15 cellular contexts compared by ENCODE assay signal in genomic region chr18:21912339-21913239, GRCh38.
A peak's percentile ranks its signal among the peaks of the same experiment; 100 is the strongest.
DNase-seq lines count a peak whose midpoint lies in the region; TF ChIP-seq lines count a peak whose summit lies in the region.
"Had no signal": no experiment of that assay in that cellular context is flagged by ENCODE, and none has a peak within 500 bp of the region (broad histone marks: within the 10 kb centered on the region; RNA-seq: fewer than 3 reads in every experiment).

No MANE protein-coding gene starts in this region.

- no peak overlapping the region for H3K27ac ChIP-seq in neuronal stem cell (replicated peaks; ENCODE audit: low read length)
- H3K27ac ChIP-seq: neutrophil, sigmoid colon, suprapubic skin had no signal

- no peak overlapping the region for H3K23ac ChIP-seq in neuronal stem cell (ENCODE audit: low read depth, low read length, poor library complexity)

- no peak overlapping the region for H2AFZ ChIP-seq in neuronal stem cell (ENCODE audit: low read length)

- no peaks in the 10 kb centered on the region for H3K36me3 ChIP-seq in neuronal stem cell (replicated peaks in 1 of 2; ENCODE audit: control insufficient read depth in 2 of 2, insufficient read depth in 2 of 2, low read length in 2 of 2)
- H3K36me3 ChIP-seq in MG63: no peaks in the 10 kb centered on the region
- H3K36me3 ChIP-seq: neutrophil, sigmoid colon, suprapubic skin had no signal

- no peak overlapping the region for H4K91ac ChIP-seq in neuronal stem cell (ENCODE audit: low read depth, low read length, poor library complexity)

- H3K9ac ChIP-seq in neuronal stem cell (ENCODE audit: low read depth, low read length, poor library complexity): peak overlapping the region; percentile 30

- no peaks in the 10 kb centered on the region for H3K79me1 ChIP-seq in neuronal stem cell (ENCODE audit: low read depth, low read length)

- H3K4ac ChIP-seq in neuronal stem cell (ENCODE audit: low read length): no peak overlapping the region

- TF ChIP-seq CTCF in GM10266 (IDR thresholded peaks at IDR 0.05; ENCODE audit: control insufficient read depth, insufficient read depth, low read depth, missing control alignments): peak; percentile 23

- H3K18ac ChIP-seq in neuronal stem cell (ENCODE audit: low read length): no peak overlapping the region

- no peak overlapping the region for H2AK5ac ChIP-seq in neuronal stem cell (ENCODE audit: low read depth, low read length)

- WGBS in neuronal stem cell (ENCODE audit: extremely low coverage in 2 of 2, insufficient read length in 2 of 2, insufficient replicate concordance in 1 of 2), 2 donors: no CpG with 5 or more reads among the region's 5 CpGs

- H2BK12ac ChIP-seq in neuronal stem cell (ENCODE audit: low read length): no peak overlapping the region

- H2BK15ac ChIP-seq in neuronal stem cell (ENCODE audit: low read length): no peak overlapping the region

- no peak overlapping the region for H4K8ac ChIP-seq in neuronal stem cell (ENCODE audit: low read depth, low read length)

- H3K9me3 ChIP-seq in neuronal stem cell (replicated peaks in 1 of 2; ENCODE audit: control insufficient read depth in 2 of 2, insufficient read depth in 1 of 2, low read depth in 1 of 2, low read length in 2 of 2): no peaks in the 10 kb centered on the region
- H3K9me3 ChIP-seq in MG63: no peaks in the 10 kb centered on the region
- H3K9me3 ChIP-seq: neutrophil had no signal

- H3K4me1 ChIP-seq in neuronal stem cell (ENCODE audit: control insufficient read depth in 2 of 2, insufficient read depth in 1 of 2, low read depth in 1 of 2, low read length in 2 of 2): no peaks in the 10 kb centered on the region
- H3K4me1 ChIP-seq: sigmoid colon, suprapubic skin had no signal

- DNase-seq in GM10266 (ENCODE audit: extremely low spot score) (no peak), M059J (ENCODE audit: low read depth) (peak; percentile 14), dermis blood vessel endothelial cell (peak; percentile 21), neuronal stem cell (ENCODE audit: low spot score) (no peak), MG63 (no peak), GF-D8 (lab: John Stamatoyannopoulos, UW) (no peak), epidermal melanocyte (ENCODE audit: insufficient read length, low spot score) (no peak)
- DNase-seq: central memory CD4-positive, alpha-beta T cell; foreskin fibroblast; NCI-H1092; NCI-H2171; sigmoid colon; stimulated activated CD4-positive, alpha-beta T cell treated with anti-CD3 and anti-CD28 coated beads, Interleukin-2, amount 100 ng/mL, for 48 hours had no signal

- no peak overlapping the region for H2BK120ac ChIP-seq in neuronal stem cell (ENCODE audit: low read depth, low read length)

- H3K27me3 ChIP-seq in neuronal stem cell (ENCODE audit: control insufficient read depth in 3 of 3, insufficient read depth in 3 of 3, low read depth in 1 of 3, low read length in 3 of 3) (peaks cover 0 to 22% (median 0%) of the 10 kb centered on the region in 3 experiments), MG63 (no peaks in the 10 kb centered on the region)
- H3K27me3 ChIP-seq: sigmoid colon had no signal

- H2BK5ac ChIP-seq in neuronal stem cell (ENCODE audit: low read length): no peak overlapping the region

- H3K4me3 ChIP-seq in neuronal stem cell (ENCODE audit: low read length in 2 of 2) (no peak overlapping the region), MG63 (no peak overlapping the region)
- H3K4me3 ChIP-seq: sigmoid colon, suprapubic skin had no signal

- no peak overlapping the region for H3K4me2 ChIP-seq in neuronal stem cell (ENCODE audit: insufficient read depth, low read length, poor library complexity, severe bottlenecking)

- no peak overlapping the region for H3K14ac ChIP-seq in neuronal stem cell (ENCODE audit: low read length)

Comparison
In these comparisons a context has a peak if more than half of its experiments do, and no peak if none do; other contexts are left out.
1. DNase-seq: peak in M059J (single experiment) and dermis blood vessel endothelial cell (single experiment); none in GM10266 (single experiment), neuronal stem cell (single experiment), MG63 (single experiment), GF-D8 (single experiment) and epidermal melanocyte (single experiment).